In the genomic region with DNA sequence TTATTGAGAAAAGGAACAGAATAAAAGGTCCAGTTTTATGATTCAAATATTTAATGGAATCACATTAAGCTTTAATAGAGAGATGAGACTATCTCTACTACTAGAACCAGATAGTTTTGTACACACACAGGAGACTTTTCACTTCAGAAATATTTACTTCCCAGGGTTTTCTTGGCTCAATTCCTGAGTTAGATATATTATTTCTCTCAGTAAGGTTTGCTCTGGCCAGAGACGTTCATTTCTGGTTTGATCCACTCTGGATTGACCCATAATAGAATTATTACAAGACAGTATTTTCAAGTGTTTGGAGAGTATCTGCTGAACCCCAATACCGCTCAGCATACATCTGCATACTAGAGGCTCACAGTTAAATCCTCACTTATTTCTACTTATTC, we compare ENCODE assay signal across 1 cellular context.
TF ChIP-seq lines count a peak whose summit lies in the region.

No MANE protein-coding gene starts in this region.

TF ChIP-seq in GM12878, 131 proteins besides CTCF, POLR2A, EP300 and RAD21 (continued from another document):
- TF ChIP-seq ZBTB40 (IDR thresholded peaks at IDR 0.05; ENCODE audit: borderline replicate concordance) (no peak), KDM1A (IDR thresholded peaks at IDR 0.05; ENCODE audit: borderline replicate concordance) (no peak), GABPA (IDR thresholded peaks at IDR 0.05; ENCODE audit: low read depth) (no peak), BCLAF1 (IDR thresholded peaks at IDR 0.05) (no peak), NR2C1 (IDR thresholded peaks at IDR 0.05) (no peak), RUNX3 (IDR thresholded peaks at IDR 0.05; ENCODE audit: low read length) (no peak), EED (IDR thresholded peaks at IDR 0.05; ENCODE audit: low read depth) (no peak), IRF5 (IDR thresholded peaks at IDR 0.05; ENCODE audit: borderline replicate concordance) (no peak), ZNF384 (IDR thresholded peaks at IDR 0.05; ENCODE audit: borderline replicate concordance, low read depth, low read length) (no peak), IKZF2 (IDR thresholded peaks at IDR 0.05) (no peak), RAD51 (IDR thresholded peaks at IDR 0.05) (no peak)
- TF ChIP-seq, protein P1, sequence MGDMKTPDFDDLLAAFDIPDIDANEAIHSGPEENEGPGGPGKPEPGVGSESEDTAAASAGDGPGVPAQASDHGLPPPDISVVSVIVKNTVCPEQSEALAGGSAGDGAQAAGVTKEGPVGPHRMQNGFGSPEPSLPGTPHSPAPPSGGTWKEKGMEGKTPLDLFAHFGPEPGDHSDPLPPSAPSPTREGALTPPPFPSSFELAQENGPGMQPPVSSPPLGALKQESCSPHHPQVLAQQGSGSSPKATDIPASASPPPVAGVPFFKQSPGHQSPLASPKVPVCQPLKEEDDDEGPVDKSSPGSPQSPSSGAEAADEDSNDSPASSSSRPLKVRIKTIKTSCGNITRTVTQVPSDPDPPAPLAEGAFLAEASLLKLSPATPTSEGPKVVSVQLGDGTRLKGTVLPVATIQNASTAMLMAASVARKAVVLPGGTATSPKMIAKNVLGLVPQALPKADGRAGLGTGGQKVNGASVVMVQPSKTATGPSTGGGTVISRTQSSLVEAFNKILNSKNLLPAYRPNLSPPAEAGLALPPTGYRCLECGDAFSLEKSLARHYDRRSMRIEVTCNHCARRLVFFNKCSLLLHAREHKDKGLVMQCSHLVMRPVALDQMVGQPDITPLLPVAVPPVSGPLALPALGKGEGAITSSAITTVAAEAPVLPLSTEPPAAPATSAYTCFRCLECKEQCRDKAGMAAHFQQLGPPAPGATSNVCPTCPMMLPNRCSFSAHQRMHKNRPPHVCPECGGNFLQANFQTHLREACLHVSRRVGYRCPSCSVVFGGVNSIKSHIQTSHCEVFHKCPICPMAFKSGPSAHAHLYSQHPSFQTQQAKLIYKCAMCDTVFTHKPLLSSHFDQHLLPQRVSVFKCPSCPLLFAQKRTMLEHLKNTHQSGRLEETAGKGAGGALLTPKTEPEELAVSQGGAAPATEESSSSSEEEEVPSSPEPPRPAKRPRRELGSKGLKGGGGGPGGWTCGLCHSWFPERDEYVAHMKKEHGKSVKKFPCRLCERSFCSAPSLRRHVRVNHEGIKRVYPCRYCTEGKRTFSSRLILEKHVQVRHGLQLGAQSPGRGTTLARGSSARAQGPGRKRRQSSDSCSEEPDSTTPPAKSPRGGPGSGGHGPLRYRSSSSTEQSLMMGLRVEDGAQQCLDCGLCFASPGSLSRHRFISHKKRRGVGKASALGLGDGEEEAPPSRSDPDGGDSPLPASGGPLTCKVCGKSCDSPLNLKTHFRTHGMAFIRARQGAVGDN (IDR thresholded peaks at IDR 0.05): no peak
- TF ChIP-seq, protein P2, sequence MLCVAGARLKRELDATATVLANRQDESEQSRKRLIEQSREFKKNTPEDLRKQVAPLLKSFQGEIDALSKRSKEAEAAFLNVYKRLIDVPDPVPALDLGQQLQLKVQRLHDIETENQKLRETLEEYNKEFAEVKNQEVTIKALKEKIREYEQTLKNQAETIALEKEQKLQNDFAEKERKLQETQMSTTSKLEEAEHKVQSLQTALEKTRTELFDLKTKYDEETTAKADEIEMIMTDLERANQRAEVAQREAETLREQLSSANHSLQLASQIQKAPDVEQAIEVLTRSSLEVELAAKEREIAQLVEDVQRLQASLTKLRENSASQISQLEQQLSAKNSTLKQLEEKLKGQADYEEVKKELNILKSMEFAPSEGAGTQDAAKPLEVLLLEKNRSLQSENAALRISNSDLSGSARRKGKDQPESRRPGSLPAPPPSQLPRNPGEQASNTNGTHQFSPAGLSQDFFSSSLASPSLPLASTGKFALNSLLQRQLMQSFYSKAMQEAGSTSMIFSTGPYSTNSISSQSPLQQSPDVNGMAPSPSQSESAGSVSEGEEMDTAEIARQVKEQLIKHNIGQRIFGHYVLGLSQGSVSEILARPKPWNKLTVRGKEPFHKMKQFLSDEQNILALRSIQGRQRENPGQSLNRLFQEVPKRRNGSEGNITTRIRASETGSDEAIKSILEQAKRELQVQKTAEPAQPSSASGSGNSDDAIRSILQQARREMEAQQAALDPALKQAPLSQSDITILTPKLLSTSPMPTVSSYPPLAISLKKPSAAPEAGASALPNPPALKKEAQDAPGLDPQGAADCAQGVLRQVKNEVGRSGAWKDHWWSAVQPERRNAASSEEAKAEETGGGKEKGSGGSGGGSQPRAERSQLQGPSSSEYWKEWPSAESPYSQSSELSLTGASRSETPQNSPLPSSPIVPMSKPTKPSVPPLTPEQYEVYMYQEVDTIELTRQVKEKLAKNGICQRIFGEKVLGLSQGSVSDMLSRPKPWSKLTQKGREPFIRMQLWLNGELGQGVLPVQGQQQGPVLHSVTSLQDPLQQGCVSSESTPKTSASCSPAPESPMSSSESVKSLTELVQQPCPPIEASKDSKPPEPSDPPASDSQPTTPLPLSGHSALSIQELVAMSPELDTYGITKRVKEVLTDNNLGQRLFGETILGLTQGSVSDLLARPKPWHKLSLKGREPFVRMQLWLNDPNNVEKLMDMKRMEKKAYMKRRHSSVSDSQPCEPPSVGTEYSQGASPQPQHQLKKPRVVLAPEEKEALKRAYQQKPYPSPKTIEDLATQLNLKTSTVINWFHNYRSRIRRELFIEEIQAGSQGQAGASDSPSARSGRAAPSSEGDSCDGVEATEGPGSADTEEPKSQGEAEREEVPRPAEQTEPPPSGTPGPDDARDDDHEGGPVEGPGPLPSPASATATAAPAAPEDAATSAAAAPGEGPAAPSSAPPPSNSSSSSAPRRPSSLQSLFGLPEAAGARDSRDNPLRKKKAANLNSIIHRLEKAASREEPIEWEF (IDR thresholded peaks at IDR 0.05; ENCODE audit: insufficient replicate concordance, low read depth, low read length): no peak
